In genomic region chr12:45732250-45732649, GRCh38 we compare ENCODE assay signal across 8 cellular contexts. TPM values are rescaled to one million over a fixed set of nuclear protein-coding genes. Genes with fewer than 3 reads are reported as not detected.
DNase-seq lines count a peak whose midpoint lies in the region; ATAC-seq and TF ChIP-seq lines count a peak whose summit lies in the region.

No MANE protein-coding gene starts in this region.

- H3K9me3 Mint-ChIP-seq in activated T-cell treated with anti-CD3 and anti-CD28 coated beads, Interleukin-2, amount 50 U/mL, for 4 hours, result no peaks in the 10 kb centered on the region
- peaks cover 18% of the 10 kb centered on the region for H3K9me3 Mint-ChIP-seq in T-helper 2 cell treated with Interferon-gamma antibody and Interleukin-4, amounts not matched to agents 5 μg/mL and 100 μg/mL, for 36 hours
- H3K9me3 Mint-ChIP-seq in stimulated activated naive B cell treated with anti-CD40 and anti-IgM and Interleukin-4, amounts not matched to agents 10 μg/mL and 1 μg/mL and 100 μg/mL, for 72 hours, result no peaks in the 10 kb centered on the region

- no peak for TF ChIP-seq CTCF in foreskin keratinocyte (conservative IDR thresholded peaks at IDR 0.05)

- no peaks in the 10 kb centered on the region for H3K27me3 ChIP-seq in foreskin keratinocyte

- POLR2A ChIA-PET in HEK293T (lab: Yijun Ruan, JAX), result no interaction called here

- H3K4me1 ChIP-seq in foreskin keratinocyte, result peaks cover 25% of the 10 kb centered on the region

- peak overlapping the region; percentile 78 for H3K4me3 Mint-ChIP-seq in activated T-cell treated with anti-CD3 and anti-CD28 coated beads, Interleukin-2, amount 50 U/mL, for 4 hours
- peak overlapping the region; percentile 76 for H3K4me3 Mint-ChIP-seq in T-helper 2 cell treated with Interferon-gamma antibody and Interleukin-4, amounts not matched to agents 5 μg/mL and 100 μg/mL, for 36 hours
- peak overlapping the region; percentile 44 to 71 for H3K4me3 Mint-ChIP-seq in stimulated activated naive B cell treated with anti-CD40 and anti-IgM and Interleukin-4, amounts not matched to agents 10 μg/mL and 1 μg/mL and 100 μg/mL, for 72 hours

- CTCF ChIA-PET in HEK293T (lab: Yijun Ruan, JAX), result interaction anchor here (0.6 to 0.7 kb wide), 2 partner anchors 532 to 858 kb away, joined by 3 read pairs; no protein-coding TSS in a partner anchor

- H3K4me1 Mint-ChIP-seq in activated T-cell treated with anti-CD3 and anti-CD28 coated beads, Interleukin-2, amount 50 U/mL, for 4 hours (ENCODE audit: low read depth), result peaks cover 45% of the 10 kb centered on the region
- peaks cover 23% of the 10 kb centered on the region for H3K4me1 Mint-ChIP-seq in T-helper 2 cell treated with Interferon-gamma antibody and Interleukin-4, amounts not matched to agents 5 μg/mL and 100 μg/mL, for 36 hours (ENCODE audit: low read depth)
- H3K4me1 Mint-ChIP-seq in stimulated activated naive B cell treated with anti-CD40 and anti-IgM and Interleukin-4, amounts not matched to agents 10 μg/mL and 1 μg/mL and 100 μg/mL, for 72 hours, result peaks cover 7 to 35% of the 10 kb centered on the region in 2 donors

- peaks cover 13% of the 10 kb centered on the region for H3K36me3 Mint-ChIP-seq in activated T-cell treated with anti-CD3 and anti-CD28 coated beads, Interleukin-2, amount 50 U/mL, for 4 hours (ENCODE audit: insufficient read depth)
- peaks cover 48% of the 10 kb centered on the region for H3K36me3 Mint-ChIP-seq in T-helper 2 cell treated with Interferon-gamma antibody and Interleukin-4, amounts not matched to agents 5 μg/mL and 100 μg/mL, for 36 hours (ENCODE audit: low read depth)
- peaks cover 15 to 27% of the 10 kb centered on the region in 2 donors for H3K36me3 Mint-ChIP-seq in stimulated activated naive B cell treated with anti-CD40 and anti-IgM and Interleukin-4, amounts not matched to agents 10 μg/mL and 1 μg/mL and 100 μg/mL, for 72 hours

- H3K27ac Mint-ChIP-seq in T-helper 2 cell treated with Interferon-gamma antibody and Interleukin-4, amounts not matched to agents 5 μg/mL and 100 μg/mL, for 36 hours, result peak overlapping the region; percentile 77
- H3K27ac Mint-ChIP-seq in stimulated activated naive B cell treated with anti-CD40 and anti-IgM and Interleukin-4, amounts not matched to agents 10 μg/mL and 1 μg/mL and 100 μg/mL, for 72 hours, result peak overlapping the region; percentile 10

- DNase-seq in activated T-cell treated with anti-CD3 and anti-CD28 coated beads, Interleukin-2, amount 50 U/mL, for 4 hours, result no peak
- no peak for DNase-seq in activated T-cell treated with anti-CD3 and anti-CD28 coated beads, Interleukin-2, amount 50 U/mL, for 1 hour
- no peak for DNase-seq in T-helper 2 cell treated with Interferon-gamma antibody and Interleukin-4, amounts not matched to agents 5 μg/mL and 100 μg/mL, for 36 hours (ENCODE audit: low spot score)
- DNase-seq in foreskin keratinocyte, result peak in 1 of 2 donors; percentile 35
- DNase-seq in stimulated activated naive B cell treated with anti-CD40 and anti-IgM and Interleukin-4, amounts not matched to agents 10 μg/mL and 1 μg/mL and 100 μg/mL, for 72 hours, result no peak
- DNase-seq in HEK293T (ENCODE audit: extremely low spot score), result no peak

- H3K27me3 Mint-ChIP-seq in activated T-cell treated with anti-CD3 and anti-CD28 coated beads, Interleukin-2, amount 50 U/mL, for 4 hours (ENCODE audit: low read depth), result no peaks in the 10 kb centered on the region
- H3K27me3 Mint-ChIP-seq in T-helper 2 cell treated with Interferon-gamma antibody and Interleukin-4, amounts not matched to agents 5 μg/mL and 100 μg/mL, for 36 hours (ENCODE audit: low read depth), result no peaks in the 10 kb centered on the region
- no peaks in the 10 kb centered on the region for H3K27me3 Mint-ChIP-seq in stimulated activated naive B cell treated with anti-CD40 and anti-IgM and Interleukin-4, amounts not matched to agents 10 μg/mL and 1 μg/mL and 100 μg/mL, for 72 hours

- peak overlapping the region; percentile 79 for H3K27ac ChIP-seq in foreskin keratinocyte

- ATAC-seq in activated T-cell treated with anti-CD3 and anti-CD28 coated beads, Interleukin-2, amount 50 U/mL, for 4 hours, result no peak
- ATAC-seq in foreskin keratinocyte, result no peak
- ATAC-seq in stimulated activated naive B cell treated with anti-CD40 and anti-IgM and Interleukin-4, amounts not matched to agents 10 μg/mL and 1 μg/mL and 100 μg/mL, for 72 hours (replicated peaks), result no peak
- no peak for ATAC-seq in GM18909 (IDR thresholded peaks at IDR 0.05; ENCODE audit: poor library complexity, unreplicated experiment)
- ATAC-seq in HG03439 (IDR thresholded peaks at IDR 0.05; ENCODE audit: unreplicated experiment), result no peak

TF ChIP-seq in HEK293T, 16 proteins besides CTCF, POLR2A, EP300 and RAD21:
- TF ChIP-seq ELF4 (IDR thresholded peaks at IDR 0.05) (no peak), PKNOX1 (IDR thresholded peaks at IDR 0.05) (no peak), SUZ12 (IDR thresholded peaks at IDR 0.05) (no peak), SP1 (IDR thresholded peaks at IDR 0.05) (no peak), FOXA1 (IDR thresholded peaks at IDR 0.05) (no peak), NFRKB (IDR thresholded peaks at IDR 0.05) (no peak)
TF ChIP-seq in HEK293T: peak in this region for 0.

RNA-seq across cellular contexts. Expression of gene ARID2, which starts 2.7 kb away (rescaled TPM):
- 10 to 100 TPM; 19.6 to 21.2 (median 20.0) TPM for total RNA-seq in activated T-cell treated with anti-CD3 and anti-CD28 coated beads, Interleukin-2, amount 50 U/mL, for 4 hours
- 18.4 and 18.5 TPM in 2 replicates for total RNA-seq in foreskin keratinocyte
- 3.4 and 4.1 TPM in 2 replicates for polyA plus RNA-seq in foreskin keratinocyte
